ENCODE assay signal across 8 cellular contexts in the genomic region with DNA sequence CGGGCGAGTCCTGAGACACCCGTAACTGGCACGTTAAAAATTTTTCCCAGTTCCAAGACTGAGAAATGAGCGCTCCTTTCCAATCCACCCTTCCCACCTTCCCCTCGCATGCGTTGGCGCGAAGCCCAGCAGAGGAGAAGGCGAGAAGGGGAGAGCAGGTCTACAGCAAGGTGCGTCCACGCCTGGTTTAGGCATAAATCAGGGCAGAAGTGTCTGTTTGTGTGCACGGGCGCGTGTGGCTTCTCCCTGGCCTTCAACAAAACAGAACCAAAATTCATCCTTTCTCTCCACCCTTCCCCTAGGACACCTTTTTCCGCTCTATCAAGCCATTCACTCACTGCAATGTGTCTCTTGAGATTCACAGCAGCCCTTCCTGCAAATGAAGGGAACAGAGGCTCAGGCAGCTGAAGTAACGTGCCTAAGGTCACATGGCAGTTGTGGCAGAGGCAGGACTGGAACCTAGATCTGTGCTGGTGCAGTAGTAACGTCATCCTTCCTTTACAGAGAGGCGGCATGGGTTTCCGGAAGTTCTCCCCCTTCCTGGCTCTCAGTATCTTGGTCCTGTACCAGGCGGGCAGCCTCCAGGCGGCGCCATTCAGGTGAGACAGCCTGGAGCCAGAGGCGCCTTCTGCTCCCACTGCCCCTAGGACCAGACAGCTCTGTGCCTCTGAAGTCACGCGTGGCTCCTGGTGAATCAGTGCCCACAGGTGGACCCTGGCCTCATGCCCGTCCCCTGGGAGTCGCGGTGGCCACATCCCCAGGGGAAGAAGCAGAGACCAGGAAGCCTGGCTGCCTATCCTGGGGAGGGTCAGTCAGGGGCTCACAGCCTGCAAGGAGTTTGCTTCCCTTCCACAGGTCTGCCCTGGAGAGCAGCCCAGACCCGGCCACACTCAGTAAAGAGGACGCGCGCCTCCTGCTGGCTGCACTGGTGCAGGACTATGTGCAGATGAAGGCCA. TPM values are rescaled to one million over a fixed set of nuclear protein-coding genes. Genes with fewer than 3 reads are reported as not detected.
DNase-seq lines count a peak whose midpoint lies in the region; ATAC-seq, FAIRE-seq and TF ChIP-seq lines count a peak whose summit lies in the region.

No MANE protein-coding gene starts in this region.

- no peak overlapping the region for H3K27ac ChIP-seq in adrenal gland

- H3K4me3 ChIP-seq in adrenal gland (no peak overlapping the region), retinal pigment epithelial cell (ENCODE audit: low read length) (peak overlapping the region; percentile 43)

- peak; percentile 92 for FAIRE-seq in GM12891 (lab: Jason Lieb, UNC)

- intact Hi-C loops in adrenal gland (cut with DNase I): loop anchor here in 1 of 2 donors (10.0 kb wide), 2 partner anchors 160 to 280 kb away; no protein-coding TSS in a partner anchor

- H3K4me1 ChIP-seq in adrenal gland (replicated peaks in 1 of 2): peaks cover 0 to 14% of the 10 kb centered on the region in 2 donors

- TF ChIP-seq CTCF in adrenal gland (IDR thresholded peaks at IDR 0.05): peak; percentile 50 to 64 (median 60)
- peak; percentile 91 for TF ChIP-seq CTCF in retinal pigment epithelial cell (conservative IDR thresholded peaks at IDR 0.05; ENCODE audit: low read depth, low read length)

- 3 to 12% (median 5%) methylated on average over 17 to 33 of the region's 33 CpGs for WGBS in adrenal gland, 4 donors

- TF ChIP-seq POLR2A in GM12891 (IDR thresholded peaks at IDR 0.05; ENCODE audit: low read depth, low read length): no peak
- no peak for TF ChIP-seq POLR2A in adrenal gland (IDR thresholded peaks at IDR 0.05)

- no peaks in the 10 kb centered on the region for H3K36me3 ChIP-seq in adrenal gland (replicated peaks in 1 of 2)

- DNase-seq in GM12891 (ENCODE audit: insufficient read length, low spot score) (peak; percentile 56), NCI-H128 (lab: John Stamatoyannopoulos, UW; ENCODE audit: unreplicated experiment) (peak; percentile 48), T-helper 1 cell (peak; percentile 55 to 87 (median 68)), adrenal gland (peak; percentile 68 to 90 (median 79)), hepatic stellate cell (ENCODE audit: low spot score) (peak; percentile 31), retinal pigment epithelial cell (ENCODE audit: low read depth) (peak; percentile 34), middle frontal gyrus (ENCODE audit: extremely low spot score, low spot score) (no peak)

- peak; percentile 93 for ATAC-seq in HG02763 (IDR thresholded peaks at IDR 0.05; ENCODE audit: unreplicated experiment)

- no peaks in the 10 kb centered on the region for H3K9me3 ChIP-seq in adrenal gland (replicated peaks in 1 of 3)

- H3K27me3 ChIP-seq in adrenal gland: peaks cover 31% of the 10 kb centered on the region

TF ChIP-seq in GM12891, 5 proteins besides CTCF, POLR2A, EP300 and RAD21:
- TF ChIP-seq POU2F2 (IDR thresholded peaks at IDR 0.05; ENCODE audit: low read depth, low read length): no peak
- TF ChIP-seq TAF1 (IDR thresholded peaks at IDR 0.05; ENCODE audit: low read depth, low read length): no peak
- TF ChIP-seq POLR2AphosphoS5 (IDR thresholded peaks at IDR 0.05; ENCODE audit: low read depth, low read length): no peak
- no peak for TF ChIP-seq SPI1 (IDR thresholded peaks at IDR 0.05; ENCODE audit: low read depth, low read length)
- no peak for TF ChIP-seq PAX5 (IDR thresholded peaks at IDR 0.05; ENCODE audit: insufficient read depth, low read length, severe bottlenecking)

RNA-seq across cellular contexts. Expression of gene CALCB, which starts 1.1 kb away (rescaled TPM):
- not detected for polyA plus RNA-seq in GM12891 (2012; ENCODE audit: low read depth, missing spikeins)
- under 1 TPM in 1 of 8 donors, not detected in 7; 0.28 TPM for total RNA-seq in adrenal gland
- polyA plus RNA-seq in adrenal gland: under 1 TPM in 2 of 3 donors, not detected in 1; 0.07 to 0.08 TPM

RNA-seq across cellular contexts. Expression of gene INSC, which starts 40.2 kb away (rescaled TPM):
- not detected for polyA plus RNA-seq in GM12891 (2012; ENCODE audit: low read depth, missing spikeins)
- under 1 TPM in 4 of 8 donors, not detected in 4; 0.11 to 0.79 (median 0.61) TPM for total RNA-seq in adrenal gland
- polyA plus RNA-seq in adrenal gland: 1 to 10 TPM in 1 of 3 donors, under 1 TPM in 2; 0.18 to 1.4 (median 0.54) TPM
